In the genomic region with DNA sequence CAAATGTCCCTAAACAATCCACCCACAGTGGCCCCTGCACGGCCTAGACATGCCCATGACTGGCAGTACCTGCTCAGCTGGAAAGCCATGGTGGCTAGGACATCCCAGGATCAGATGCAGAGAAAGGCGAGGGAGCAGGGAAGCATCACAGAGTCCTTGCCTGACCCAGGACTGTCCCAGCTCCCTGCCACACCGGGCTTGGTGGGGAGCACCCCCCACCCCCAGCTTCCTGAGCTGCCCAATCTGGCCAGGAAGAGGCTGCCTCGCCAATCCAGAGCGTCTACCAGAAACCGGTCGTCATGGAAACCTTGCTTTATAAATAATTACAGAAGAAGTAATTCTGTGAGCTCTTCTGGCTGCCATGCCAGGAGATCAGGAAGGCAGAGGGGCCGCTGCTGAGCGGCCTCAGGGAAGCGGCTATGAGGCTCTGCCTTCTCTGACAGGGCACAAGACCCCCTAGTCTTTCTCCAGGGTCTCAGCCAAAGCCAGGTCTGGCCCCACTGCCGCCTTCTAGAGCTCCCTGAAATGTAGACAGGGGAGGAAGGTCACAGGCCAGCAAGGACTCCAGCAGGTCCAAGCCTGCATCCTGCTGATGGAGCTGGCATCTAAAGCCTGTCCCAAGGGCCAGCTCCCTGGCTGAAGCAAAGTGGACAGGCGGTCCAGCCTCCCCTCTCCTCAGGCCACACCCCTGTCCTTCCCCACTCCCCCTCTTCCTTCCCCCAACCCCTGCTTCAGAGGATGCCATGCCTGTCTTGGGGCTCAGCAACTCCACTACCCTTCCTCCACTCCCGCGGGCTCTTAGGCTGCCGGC, we compare ENCODE assay signal across 8 cellular contexts. TPM values are rescaled to one million over a fixed set of nuclear protein-coding genes. Genes with fewer than 3 reads are reported as not detected.
DNase-seq lines count a peak whose midpoint lies in the region; ATAC-seq and TF ChIP-seq lines count a peak whose summit lies in the region.

No MANE protein-coding gene starts in this region.

- dilution Hi-C loops in mammary epithelial cell (cut with HindIII; ENCODE audit: low sequenced_read_pairs), result no loop called here

- no peaks in the 10 kb centered on the region for H4K20me1 ChIP-seq in mammary epithelial cell (ENCODE audit: insufficient read depth, low read length)

- H3K79me2 ChIP-seq in mammary epithelial cell (ENCODE audit: insufficient read depth, low read length), result peaks cover 84% of the 10 kb centered on the region

- intact Hi-C loops in mammary epithelial cell (cut with micrococcal nuclease) (no loop called here), lower lobe of right lung (cut with DNase I) (no loop called here), psoas muscle (cut with DNase I) (no loop called here)

- peak; percentile 63 for DNase-seq in AG04450 (ENCODE audit: low read depth, low spot score)
- peak; percentile 40 for DNase-seq in RPMI8226
- DNase-seq in mammary epithelial cell, result peak; percentile 66
- DNase-seq in lower lobe of right lung, result peak; percentile 68
- DNase-seq in thoracic aorta (ENCODE audit: low spot score), result no peak
- DNase-seq in psoas muscle, result no peak

- POLR2A ChIA-PET in AG04450 (lab: Yijun Ruan, JAX), result interaction anchor here (0.9 to 1.2 kb wide), 3 partner anchors 11 to 38 kb away, joined by 3 to 6 read pairs (median 3); a partner anchor contains a TSS

- H3K9me3 ChIP-seq in AG04450 (ENCODE audit: control insufficient read depth, insufficient read depth, low read length), result no peaks in the 10 kb centered on the region; the same call in 1 of the 2 replicates
- H3K9me3 ChIP-seq in mammary epithelial cell (replicated peaks; ENCODE audit: insufficient read depth, low read length), result no peaks in the 10 kb centered on the region
- H3K9me3 ChIP-seq in lower lobe of right lung, result no peaks in the 10 kb centered on the region
- H3K9me3 ChIP-seq in thoracic aorta, result no peaks in the 10 kb centered on the region
- no peaks in the 10 kb centered on the region for H3K9me3 ChIP-seq in psoas muscle

- H3K27me3 ChIP-seq in AG04450 (ENCODE audit: control insufficient read depth, insufficient read depth, low read length) (no peaks in the 10 kb centered on the region), mammary epithelial cell (ENCODE audit: insufficient read depth, low read length) (no peaks in the 10 kb centered on the region), lower lobe of right lung (ENCODE audit: low read depth) (no peaks in the 10 kb centered on the region), thoracic aorta (replicated peaks; ENCODE audit: insufficient read depth) (no peaks in the 10 kb centered on the region), psoas muscle (ENCODE audit: insufficient read depth in 3 of 3, low read length in 2 of 3) (no peaks in the 10 kb centered on the region)

- H3K27ac ChIP-seq in AG04450 (ENCODE audit: low read depth, low read length), result peak overlapping the region; percentile 89
- H3K27ac ChIP-seq in mammary epithelial cell (ENCODE audit: insufficient read depth, low read depth, low read length), result peak overlapping the region; percentile 54
- peak overlapping the region; percentile 86 for H3K27ac ChIP-seq in lower lobe of right lung
- H3K27ac ChIP-seq in thoracic aorta, result peak overlapping the region; percentile 64 to 79
- H3K27ac ChIP-seq in psoas muscle, result no peak overlapping the region

- peak overlapping the region; percentile 25 for H3K4me3 ChIP-seq in AG04450 (ENCODE audit: low read depth, low read length)
- no peak overlapping the region for H3K4me3 ChIP-seq in mammary epithelial cell (replicated peaks in 1 of 3; ENCODE audit: insufficient read depth in 1 of 3, low read depth in 2 of 3, low read length in 3 of 3)
- no peak overlapping the region for H3K4me3 ChIP-seq in lower lobe of right lung
- no peak overlapping the region for H3K4me3 ChIP-seq in thoracic aorta
- no peak overlapping the region for H3K4me3 ChIP-seq in psoas muscle

- H3K36me3 ChIP-seq in mammary epithelial cell (ENCODE audit: insufficient read depth, low read length) (no peaks in the 10 kb centered on the region), lower lobe of right lung (no peaks in the 10 kb centered on the region), thoracic aorta (no peaks in the 10 kb centered on the region), psoas muscle (ENCODE audit: insufficient read depth in 1 of 2, low read depth in 1 of 2) (no peaks in the 10 kb centered on the region)

- WGBS in mammary epithelial cell (ENCODE audit: low coverage, missing lambda C conversion rate), result 21% methylated on average over 12 of the region's 15 CpGs
- WGBS in psoas muscle, 3 donors, result 47 to 63% (median 49%) methylated on average over 15 of the region's 15 CpGs

- TF ChIP-seq CTCF in AG04450 (IDR thresholded peaks at IDR 0.05; ENCODE audit: low read depth, low read length), result peak; percentile 13; the same call in 1 of the 2 replicates
- TF ChIP-seq CTCF in mammary epithelial cell (conservative IDR thresholded peaks at IDR 0.05 in 1 of 2, IDR thresholded peaks at IDR 0.05 in 1 of 2; ENCODE audit: extremely low read depth in 1 of 2, insufficient read depth in 1 of 2, low read depth in 1 of 2, low read length in 2 of 2), result no peak
- TF ChIP-seq CTCF in lower lobe of right lung (IDR thresholded peaks at IDR 0.05), result no peak
- no peak for TF ChIP-seq CTCF in thoracic aorta (IDR thresholded peaks at IDR 0.05)
- no peak for TF ChIP-seq CTCF in psoas muscle (IDR thresholded peaks at IDR 0.05)

- peak overlapping the region; percentile 63 for H3K9ac ChIP-seq in mammary epithelial cell (ENCODE audit: insufficient read depth, low read length)

- ATAC-seq in GM19023 (IDR thresholded peaks at IDR 0.05; ENCODE audit: unreplicated experiment) (peak; percentile 21), lower lobe of right lung (peak; percentile 45 to 66), thoracic aorta (ENCODE audit: insufficient number of reproducible peaks, low FRiP score, low read depth) (peak; percentile 38), psoas muscle (no peak), HG03521 (IDR thresholded peaks at IDR 0.05; ENCODE audit: unreplicated experiment) (no peak)

- BruUV-seq in mammary epithelial cell (replicated peaks; lab: Mats Ljungman, UMichigan), result no TSS peak

- H3K4me2 ChIP-seq in mammary epithelial cell (ENCODE audit: insufficient read depth, low read depth, low read length), result peak overlapping the region; percentile 47

- no peak overlapping the region for H2AFZ ChIP-seq in mammary epithelial cell (ENCODE audit: low read depth, low read length)

- CTCF ChIA-PET in AG04450 (lab: Charles Lee) (interaction anchor here (1.0 to 5.7 kb wide), 6 partner anchors 10 to 154 kb away, joined by 3 to 79 read pairs (median 7); no protein-coding TSS in a partner anchor), mammary epithelial cell (lab: Charles Lee; ENCODE audit: low non-redundant PET) (interaction anchor here (0.5 to 0.7 kb wide), 2 partner anchors 79 to 81 kb away, joined by 3 read pairs; no protein-coding TSS in a partner anchor)

- H3K4me1 ChIP-seq in mammary epithelial cell (ENCODE audit: insufficient read depth, low read length) (peaks cover 53% of the 10 kb centered on the region), lower lobe of right lung (peaks cover 38% of the 10 kb centered on the region), thoracic aorta (ENCODE audit: control insufficient read depth in 1 of 2, low read depth in 2 of 2) (peaks cover 23 to 42% of the 10 kb centered on the region in 2 donors), psoas muscle (peaks cover 4% of the 10 kb centered on the region)

- in situ Hi-C loops in mammary epithelial cell (cut with MboI; ENCODE audit: low sequenced_read_pairs in 2 of 2), result loop anchor here in 1 of 2 donors (5.0 to 10.0 kb wide), 2 partner anchors 56 to 78 kb away; a partner anchor contains a TSS

RNA-seq across cellular contexts. Expression of a gene that starts 34.6 kb away (rescaled TPM):
- polyA plus RNA-seq in AG04450 (2011; rRNA removed) (80.1 and 102 TPM in 2 replicates), mammary epithelial cell (365 TPM), psoas muscle (10 to 100 TPM in 1 of 3 donors, 1 to 10 TPM in 2; 2.3 to 12.4 (median 4.9) TPM)
- 38.7 and 51.3 TPM in 2 replicates for polyA minus RNA-seq in AG04450 (2011; rRNA and poly(A)+ RNA removed)
- total RNA-seq in mammary epithelial cell (100 to 1,000 TPM in 1 of 2 donors, 10 to 100 TPM in 1; 67.2 to 193 TPM), lower lobe of right lung (28.5 TPM), thoracic aorta (10 to 100 TPM; 23.7 to 33.0 TPM), psoas muscle (1 to 10 TPM; 3.5 to 4.9 (median 4.0) TPM)
- 208 TPM for polyA minus RNA-seq in mammary epithelial cell

Comparison
In these comparisons a context has a peak if more than half of its experiments do, and no peak if none do; other contexts are left out.
1. DNase-seq: peak in AG04450 (single experiment), RPMI8226 (single experiment), mammary epithelial cell (single experiment) and lower lobe of right lung (single experiment); none in thoracic aorta (single experiment) and psoas muscle (0 of 2).
2. ATAC-seq: peak in GM19023 (single experiment), lower lobe of right lung (2 of 2) and thoracic aorta (single experiment); none in psoas muscle (0 of 4) and HG03521 (single experiment).